In the genomic region with DNA sequence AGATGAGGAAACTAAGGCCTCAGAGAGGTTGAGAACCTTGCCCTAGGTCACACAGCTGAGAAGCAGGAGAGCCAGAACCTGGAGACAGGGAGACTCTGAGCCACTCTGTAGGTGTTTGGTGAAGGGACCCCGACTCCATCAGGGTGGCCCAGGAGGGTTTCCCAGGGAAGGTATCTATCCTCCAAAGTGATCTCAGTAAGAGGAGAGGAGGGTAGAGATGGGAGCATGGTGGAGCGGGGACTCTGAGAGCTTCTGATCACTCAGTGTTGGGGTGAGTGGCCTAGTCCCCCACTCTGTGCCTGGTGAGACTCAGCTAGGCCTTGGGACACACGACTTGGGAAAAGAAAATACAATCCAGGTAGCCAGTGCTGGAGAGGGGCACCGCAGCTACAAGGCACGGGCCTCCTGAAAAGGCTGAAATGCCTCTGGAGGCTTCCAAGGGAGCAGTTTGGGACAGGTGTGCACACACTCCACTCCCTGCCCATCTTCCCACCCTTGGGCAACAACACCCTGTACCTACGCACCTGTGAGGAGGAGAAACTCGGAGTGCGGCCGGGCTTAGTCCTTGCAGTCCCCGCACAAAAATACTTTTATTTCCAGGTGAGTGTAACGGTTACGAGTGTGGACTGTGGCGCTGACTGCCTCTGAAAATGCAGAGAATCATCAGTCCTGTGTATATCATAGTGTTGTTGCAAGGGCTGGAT, we compare ENCODE assay signal across 18 cellular contexts.
"Had no signal": no experiment of that assay in that cellular context is flagged by ENCODE, and none has a peak within 500 bp of the region (broad histone marks: within the 10 kb centered on the region; RNA-seq: fewer than 3 reads in every experiment).

No MANE protein-coding gene starts in this region.

- FAIRE-seq: keratinocyte had no signal

- H3K4me3 ChIP-seq: ascending aorta, dorsolateral prefrontal cortex, lung, right atrium auricular region, tibial artery had no signal

- DNase-seq: activated CD4-positive, alpha-beta T cell treated with anti-CD3 and anti-CD28 coated beads for 1 hour; activated gamma-delta T cell; foreskin keratinocyte; glutamatergic neuron; hippocampal formation; midbrain; stimulated activated CD4-positive, alpha-beta T cell treated with anti-CD3 and anti-CD28 coated beads, Interleukin-12 subunit alpha, Interleukin-12 subunit beta, amount 100 ng/mL, for 4 hours; stimulated activated CD4-positive, alpha-beta T cell treated with anti-CD3 and anti-CD28 coated beads, Interleukin-1b, Interleukin-23, amount 100 ng/mL, for 48 hours; stimulated activated CD8-positive, alpha-beta memory T cell treated with anti-CD3 and anti-CD28 coated beads, Interleukin-4, amount 100 ng/mL, for 48 hours; stimulated activated naive CD4-positive, alpha-beta T cell treated with Interleukin-2 at 50 U/mL for 16 hours; T-helper 1 cell; T-helper 9 cell; tibial artery had no signal

- H3K36me3 ChIP-seq: ascending aorta, right atrium auricular region, tibial artery had no signal

- H3K27ac ChIP-seq: ascending aorta, foreskin keratinocyte, right atrium auricular region, tibial artery had no signal

- ATAC-seq: foreskin keratinocyte had no signal

- H3K27me3 ChIP-seq: ascending aorta, dorsolateral prefrontal cortex, right atrium auricular region had no signal

- H3K4me1 ChIP-seq: ascending aorta, foreskin keratinocyte, right atrium auricular region, tibial artery had no signal

- H3K9me3 ChIP-seq: ascending aorta, right atrium auricular region, tibial artery had no signal
